11 cellular contexts compared by ENCODE assay signal in genomic region chr5:179342577-179342976, GRCh38. TPM values are rescaled to one million over a fixed set of nuclear protein-coding genes. Genes with fewer than 3 reads are reported as not detected.
DNase-seq lines count a peak whose midpoint lies in the region; ATAC-seq and TF ChIP-seq lines count a peak whose summit lies in the region.
"Had no signal": no experiment of that assay in that cellular context is flagged by ENCODE, and none has a peak within 500 bp of the region (broad histone marks: within the 10 kb centered on the region; RNA-seq: fewer than 3 reads in every experiment).

No MANE protein-coding gene starts in this region.

- H3K9me3 Mint-ChIP-seq in nephron (peaks cover 2% of the 10 kb centered on the region), T-cell (no peaks in the 10 kb centered on the region)
- H3K9me3 Mint-ChIP-seq: CD4-positive, alpha-beta memory T cell had no signal

- peak overlapping the region; percentile 20; the same call in 1 of the 2 replicates for H3K27ac ChIP-seq in ACC112 (ENCODE audit: low read depth, low read length)
- H3K27ac ChIP-seq: body of pancreas, sigmoid colon had no signal

- DNase-seq in HCEC 1CT (peak; percentile 25), fibroblast of mammary gland (ENCODE audit: low read depth) (peak; percentile 79), AML-193 (lab: John Stamatoyannopoulos, UW) (no peak), activated T-cell treated with anti-CD3 and anti-CD28 coated beads for 4 hours (no peak), T-cell (no peak)
- DNase-seq: body of pancreas; CD4-positive, alpha-beta memory T cell; sigmoid colon had no signal

- H3K4me3 Mint-ChIP-seq in nephron (peak overlapping the region; percentile 79 to 95 (median 89)), T-cell (peak overlapping the region in 1 of 3 donors; percentile 61)

- H3K4me3 ChIP-seq in ACC112 (ENCODE audit: low read depth, low read length) (peak overlapping the region; percentile 94), fibroblast of mammary gland (ENCODE audit: control insufficient read depth, low read depth, low read length) (peak overlapping the region; percentile 81)
- H3K4me3 ChIP-seq: body of pancreas had no signal

- H3K36me3 Mint-ChIP-seq in nephron (ENCODE audit: low read depth), result no peaks in the 10 kb centered on the region
- no peaks in the 10 kb centered on the region for H3K36me3 Mint-ChIP-seq in T-cell
- H3K36me3 Mint-ChIP-seq: CD4-positive, alpha-beta memory T cell had no signal

- H3K27me3 Mint-ChIP-seq in nephron (ENCODE audit: low read depth) (peaks cover 56% of the 10 kb centered on the region), T-cell (peaks cover 43 to 49% of the 10 kb centered on the region in 2 donors)

- no peaks in the 10 kb centered on the region for H3K27me3 ChIP-seq in ACC112 (ENCODE audit: insufficient read depth, low read length)
- H3K27me3 ChIP-seq: sigmoid colon had no signal

- peak; percentile 70 for TF ChIP-seq CTCF in fibroblast of mammary gland (conservative IDR thresholded peaks at IDR 0.05; ENCODE audit: control insufficient read depth, insufficient read depth, low read depth, low read length)
- TF ChIP-seq CTCF in nephron (IDR thresholded peaks at IDR 0.05; ENCODE audit: unreplicated experiment in 3 of 3), result peak in 2 of 3 experiments; percentile 20 to 27

- H3K36me3 ChIP-seq in ACC112 (ENCODE audit: insufficient read depth, low read length), result no peaks in the 10 kb centered on the region
- H3K36me3 ChIP-seq: sigmoid colon had no signal

- CTCF ChIA-PET in T-cell (lab: Charles Lee), result no interaction called here

- peaks cover 9% of the 10 kb centered on the region for H3K4me1 ChIP-seq in ACC112 (ENCODE audit: control insufficient read depth, insufficient read depth, low read length, unreplicated experiment)

- H3K4me1 Mint-ChIP-seq in nephron (peaks cover 23% of the 10 kb centered on the region), T-cell (peaks cover 7 to 21% (median 15%) of the 10 kb centered on the region in 3 donors)

- H3K27ac Mint-ChIP-seq in nephron (peak overlapping the region in 2 of 3 experiments; percentile 46 to 67), T-cell (no peak overlapping the region)
- H3K27ac Mint-ChIP-seq: CD4-positive, alpha-beta memory T cell had no signal

- no peak overlapping the region for H2AFZ ChIP-seq in ACC112 (ENCODE audit: low read length, unreplicated experiment)

- ATAC-seq in GM19463 (IDR thresholded peaks at IDR 0.05; ENCODE audit: unreplicated experiment) (no peak), T-cell (replicated peaks in 1 of 4) (no peak)
- ATAC-seq: body of pancreas had no signal

- POLR2A ChIA-PET in T-cell (lab: Charles Lee), result interaction anchor here in 1 of 2 donors (0.7 kb wide), 1 partner anchor 63 kb away, joined by 4 read pairs; no protein-coding TSS in a partner anchor

- peaks cover 63% of the 10 kb centered on the region for H3K79me2 ChIP-seq in ACC112 (ENCODE audit: control insufficient read depth, insufficient read depth, low read length, unreplicated experiment)

RNA-seq across cellular contexts. Expression of gene ADAMTS2, which starts 2.7 kb away (rescaled TPM):
- total RNA-seq in T-cell, result under 1 TPM in 2 of 5 donors, not detected in 3; 0.09 to 0.23 TPM
- total RNA-seq: CD4-positive, alpha-beta memory T cell had no signal

Comparison
In these comparisons a context has a peak if more than half of its experiments do, and no peak if none do; other contexts are left out.
1. DNase-seq: peak in HCEC 1CT (single experiment) and fibroblast of mammary gland (single experiment); none in AML-193 (0 of 2), activated T-cell treated with anti-CD3 and anti-CD28 coated beads for 4 hours (single experiment) and T-cell (0 of 34).
2. H3K27ac Mint-ChIP-seq: peak in nephron (2 of 3); none in T-cell (0 of 2).